8 cellular contexts compared by ENCODE assay signal in the genomic region with DNA sequence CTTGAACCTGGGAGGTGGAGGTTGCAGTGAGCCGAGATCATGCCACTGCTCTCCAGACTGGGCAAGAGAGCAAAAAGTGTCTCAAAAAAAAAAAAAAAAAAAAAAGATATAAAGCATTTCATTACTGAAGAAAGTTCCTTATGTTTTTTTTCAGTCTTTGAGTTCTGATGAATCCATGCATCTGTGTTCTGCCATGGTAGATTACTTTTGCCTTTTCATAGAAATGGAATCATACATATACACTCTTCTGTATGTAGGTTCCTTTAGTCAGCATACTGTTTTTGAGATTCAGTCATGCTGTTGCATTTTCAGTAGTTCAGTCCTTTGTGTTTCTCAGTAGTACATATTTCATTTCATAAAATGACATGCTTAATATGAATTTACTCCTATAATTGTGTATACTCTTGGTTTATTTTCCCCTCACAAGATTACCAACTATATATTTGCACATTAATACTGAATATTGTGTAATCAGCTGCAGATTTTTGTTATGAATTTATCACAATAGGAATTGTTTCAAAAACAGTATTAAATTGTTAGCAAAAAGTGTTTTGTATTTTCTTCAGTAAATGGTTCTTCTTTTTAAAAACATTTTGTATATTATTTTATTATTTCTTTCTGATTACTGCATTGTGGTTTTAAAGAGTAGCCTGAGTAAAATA.
"Had no signal": no experiment of that assay in that cellular context is flagged by ENCODE, and none has a peak within 500 bp of the region (broad histone marks: within the 10 kb centered on the region; RNA-seq: fewer than 3 reads in every experiment).

No MANE protein-coding gene starts in this region.

- H2AFZ ChIP-seq: GM23338 had no signal

- H3K4me2 ChIP-seq: GM23338 had no signal

- H3K27ac ChIP-seq: HL-60 had no signal

- H3K4me3 ChIP-seq: GM23338 had no signal

- ATAC-seq: GM23338 had no signal

- DNase-seq: H9, HCEC 1CT, HFFc6, KG1 had no signal

- FAIRE-seq: H1, H54 had no signal
